In genomic region chr1:213070399-213070798, GRCh38 we compare ENCODE assay signal across 8 cellular contexts. TPM values are rescaled to one million over a fixed set of nuclear protein-coding genes. Genes with fewer than 3 reads are reported as not detected.
DNase-seq lines count a peak whose midpoint lies in the region; ATAC-seq and TF ChIP-seq lines count a peak whose summit lies in the region.

No MANE protein-coding gene starts in this region.

- peak; percentile 47 for DNase-seq in GM10248 (ENCODE audit: extremely low spot score)
- peak; percentile 77 for DNase-seq in RPMI8226
- peak; percentile 88 for DNase-seq in fibroblast of peridontal ligament (ENCODE audit: extremely low read depth)
- DNase-seq in WTC11 (ENCODE audit: low spot score) = no peak
- no peak for DNase-seq in nucleus accumbens (lab: John Stamatoyannopoulos, UW)
- DNase-seq in left ventricle myocardium inferior = no peak

- no peaks in the 10 kb centered on the region for H3K36me3 ChIP-seq in left ventricle myocardium inferior

- ATAC-seq in GM19467 (IDR thresholded peaks at IDR 0.05; ENCODE audit: unreplicated experiment) (peak; percentile 95), HG03432 (IDR thresholded peaks at IDR 0.05; ENCODE audit: unreplicated experiment) (peak; percentile 95), WTC11 (no peak)

- no peak overlapping the region for H3K27ac Mint-ChIP-seq in WTC11

- no peaks in the 10 kb centered on the region for H3K9me3 ChIP-seq in left ventricle myocardium inferior (replicated peaks)

- peaks cover 19% of the 10 kb centered on the region for H3K4me1 Mint-ChIP-seq in WTC11

- no peak overlapping the region for H3K4me3 Mint-ChIP-seq in WTC11

- no peak overlapping the region for H3K4me3 ChIP-seq in left ventricle myocardium inferior

- no peak overlapping the region for H3K27ac ChIP-seq in left ventricle myocardium inferior (replicated peaks)

- intact Hi-C loops in left ventricle myocardium inferior (cut with micrococcal nuclease) = no loop called here

- no peaks in the 10 kb centered on the region for H3K27me3 ChIP-seq in left ventricle myocardium inferior (ENCODE audit: low read depth)

- no peaks in the 10 kb centered on the region for H3K9me3 Mint-ChIP-seq in WTC11

- no peaks in the 10 kb centered on the region for H3K36me3 Mint-ChIP-seq in WTC11

- H3K27me3 Mint-ChIP-seq in WTC11 (ENCODE audit: low read depth) = no peaks in the 10 kb centered on the region

- peaks cover 13% of the 10 kb centered on the region for H3K4me1 ChIP-seq in left ventricle myocardium inferior

- POLR2A ChIA-PET in GM10248 (lab: Yijun Ruan, JAX) = interaction anchor here (1.5 kb wide), 1 partner anchor 462 kb away, joined by 3 read pairs; the partner anchor contains the start of gene ATF3
- POLR2A ChIA-PET in WTC11 (lab: Charles Lee) = no interaction called here

- CTCF ChIA-PET in GM10248 (lab: Yijun Ruan, JAX) (interaction anchor here (0.9 to 3.0 kb wide), 6 partner anchors 11 to 512 kb away, joined by 3 to 11 read pairs (median 6); partner anchors contain the start of gene RPS6KC1), WTC11 (lab: Charles Lee) (interaction anchor here (1.1 kb wide), 1 partner anchor 405 kb away, joined by 3 read pairs; no protein-coding TSS in a partner anchor)

- TF ChIP-seq CTCF in GM10248 (IDR thresholded peaks at IDR 0.05; ENCODE audit: control extremely low read depth, extremely low read depth, low read depth, missing control alignments) (peak; percentile 39), WTC11 (IDR thresholded peaks at IDR 0.05) (no peak), left ventricle myocardium inferior (IDR thresholded peaks at IDR 0.05; ENCODE audit: borderline replicate concordance) (no peak)

TF ChIP-seq in WTC11, 78 proteins besides CTCF, POLR2A, EP300 and RAD21:
- TF ChIP-seq ZNF281 (CRISPR knock-in tag; IDR thresholded peaks at IDR 0.05) = no peak
- TF ChIP-seq ZNF532 (CRISPR knock-in tag; IDR thresholded peaks at IDR 0.05; ENCODE audit: borderline replicate concordance) = no peak
- TF ChIP-seq MAX (CRISPR knock-in tag; IDR thresholded peaks at IDR 0.05) = no peak
- TF ChIP-seq PREB (CRISPR knock-in tag; IDR thresholded peaks at IDR 0.05; ENCODE audit: borderline replicate concordance) = no peak
- TF ChIP-seq TP53 (CRISPR knock-in tag; IDR thresholded peaks at IDR 0.05) = no peak
- TF ChIP-seq OVOL2 (CRISPR knock-in tag; IDR thresholded peaks at IDR 0.05; ENCODE audit: borderline replicate concordance) = no peak
- no peak for TF ChIP-seq E2F5 (CRISPR knock-in tag; IDR thresholded peaks at IDR 0.05)
- TF ChIP-seq NR3C1 (CRISPR knock-in tag; conservative IDR thresholded peaks at IDR 0.05; ENCODE audit: low read depth) = no peak
- TF ChIP-seq IRF2 (CRISPR knock-in tag; IDR thresholded peaks at IDR 0.05; ENCODE audit: borderline replicate concordance, low read depth) = no peak
- no peak for TF ChIP-seq ATF1 (CRISPR knock-in tag; IDR thresholded peaks at IDR 0.05)
- no peak for TF ChIP-seq ZNF423 (CRISPR knock-in tag; IDR thresholded peaks at IDR 0.05)
- no peak for TF ChIP-seq NR2C2 (CRISPR knock-in tag; IDR thresholded peaks at IDR 0.05)

RNA-seq across cellular contexts. Expression of gene RPS6KC1, which starts 19.4 kb away (rescaled TPM):
- total RNA-seq in WTC11 (2021) = 15.2 to 17.4 TPM (median 15.8 TPM) in 3 replicates
- total RNA-seq in left ventricle myocardium inferior = 9.3 TPM

RNA-seq across cellular contexts. Expression of gene ANGEL2, which starts 54.7 kb away (rescaled TPM):
- total RNA-seq in WTC11 (2021) (38.6 to 41.7 TPM (median 40.2 TPM) in 3 replicates), left ventricle myocardium inferior (16.4 TPM)

Comparison
In these comparisons a context has a peak if more than half of its experiments do, and no peak if none do; other contexts are left out.
1. DNase-seq: peak in GM10248 (single experiment), RPMI8226 (single experiment) and fibroblast of peridontal ligament (single experiment); none in WTC11 (single experiment), nucleus accumbens (0 of 56) and left ventricle myocardium inferior (single experiment).